In genomic region chr1:223503348-223503747, GRCh38 we compare ENCODE assay signal across 24 cellular contexts.
A peak's percentile ranks its signal among the peaks of the same experiment; 100 is the strongest.
DNase-seq lines count a peak whose midpoint lies in the region; ATAC-seq and TF ChIP-seq lines count a peak whose summit lies in the region.
"Had no signal": no experiment of that assay in that cellular context is flagged by ENCODE, and none has a peak within 500 bp of the region (broad histone marks: within the 10 kb centered on the region; RNA-seq: fewer than 3 reads in every experiment).

No MANE protein-coding gene starts in this region.

- no peak overlapping the region for H3K27ac ChIP-seq in HEK293 (ENCODE audit: extremely low read depth, low read depth, low read length)
- no peak overlapping the region for H3K27ac ChIP-seq in colonic mucosa
- no peak overlapping the region for H3K27ac ChIP-seq in heart right ventricle
- H3K27ac ChIP-seq: A549; BLaER1 treated with 17β-estradiol and CSF1 and Interleukin-3, amounts not matched to agents 10 nM and 100 nM; GM23248 had no signal

- H3K4me3 ChIP-seq in HEK293 (ENCODE audit: low read depth, low read length) (no peak overlapping the region), colonic mucosa (no peak overlapping the region), heart right ventricle (no peak overlapping the region)
- H3K4me3 ChIP-seq: A549; BLaER1 treated with 17β-estradiol and CSF1 and Interleukin-3, amounts not matched to agents 10 nM and 100 nM; GM23248 had no signal

- H3K9me3 Mint-ChIP-seq in activated T-helper 17 cell treated with anti-CD3 and anti-CD28 coated beads, Interleukin-2, amount 50 U/mL, for 72 hours: no peaks in the 10 kb centered on the region
- H3K9me3 Mint-ChIP-seq: CD4-positive, alpha-beta T cell; H9; HFFc6 had no signal

- ATAC-seq in activated T-helper 17 cell treated with anti-CD3 and anti-CD28 coated beads, Interleukin-2, amount 50 U/mL, for 72 hours (replicated peaks): no peak
- ATAC-seq in heart right ventricle: no peak
- no peak for ATAC-seq in GM21619 (IDR thresholded peaks at IDR 0.05; ENCODE audit: unreplicated experiment)
- ATAC-seq: A549, HCT116 had no signal

- H3K36me3 Mint-ChIP-seq in activated T-helper 17 cell treated with anti-CD3 and anti-CD28 coated beads, Interleukin-2, amount 50 U/mL, for 72 hours (ENCODE audit: low read depth): no peaks in the 10 kb centered on the region
- H3K36me3 Mint-ChIP-seq: CD14-positive monocyte; CD8-positive, alpha-beta memory T cell had no signal

- DNase-seq in colonic mucosa (peak; percentile 29), posterior vena cava (ENCODE audit: low spot score) (peak; percentile 26), germinal center (ENCODE audit: low spot score) (no peak), heart right ventricle (no peak)
- DNase-seq: 8988T; ACHN; AML-193; BE2C; CD4-positive, alpha-beta T cell; CD8-positive, alpha-beta memory T cell; DMS 273 treated with DMSO at 0.1 percent for 48 hours; DMS79; EL; GDM1; GM23248; H9; HFFc6 had no signal

- H3K36me3 ChIP-seq in HEK293 (ENCODE audit: control insufficient read depth in 2 of 2, insufficient read depth in 1 of 2, low read length in 2 of 2) (no peaks in the 10 kb centered on the region), colonic mucosa (no peaks in the 10 kb centered on the region), heart right ventricle (no peaks in the 10 kb centered on the region)
- H3K36me3 ChIP-seq: BE2C; BLaER1 treated with 17β-estradiol and CSF1 and Interleukin-3, amounts not matched to agents 10 nM and 100 nM had no signal

- H3K9me3 ChIP-seq in HEK293 (ENCODE audit: control insufficient read depth, insufficient read depth, low read depth, low read length): no peaks in the 10 kb centered on the region
- no peaks in the 10 kb centered on the region for H3K9me3 ChIP-seq in colonic mucosa
- H3K9me3 ChIP-seq in heart right ventricle: no peaks in the 10 kb centered on the region
- H3K9me3 ChIP-seq: A549; BE2C; BLaER1 treated with 17β-estradiol and CSF1 and Interleukin-3, amounts not matched to agents 10 nM and 100 nM had no signal

- H3K4me3 Mint-ChIP-seq in activated T-helper 17 cell treated with anti-CD3 and anti-CD28 coated beads, Interleukin-2, amount 50 U/mL, for 72 hours: no peak overlapping the region
- H3K4me3 Mint-ChIP-seq: CD14-positive monocyte; CD4-positive, alpha-beta T cell; CD8-positive, alpha-beta memory T cell; H9; HFFc6 had no signal

- peak overlapping the region; percentile 8 for H3K27ac Mint-ChIP-seq in activated T-helper 17 cell treated with anti-CD3 and anti-CD28 coated beads, Interleukin-2, amount 50 U/mL, for 72 hours
- H3K27ac Mint-ChIP-seq: CD14-positive monocyte; CD4-positive, alpha-beta T cell; CD8-positive, alpha-beta memory T cell; H9; HFFc6 had no signal

- no peaks in the 10 kb centered on the region for H3K4me1 ChIP-seq in HEK293 (ENCODE audit: control insufficient read depth, insufficient read depth, low read length)
- H3K4me1 ChIP-seq in colonic mucosa: no peaks in the 10 kb centered on the region
- H3K4me1 ChIP-seq in heart right ventricle: peaks cover 0 to 3% (median 0%) of the 10 kb centered on the region in 9 donors
- H3K4me1 ChIP-seq: BE2C had no signal

- H3K27me3 Mint-ChIP-seq in activated T-helper 17 cell treated with anti-CD3 and anti-CD28 coated beads, Interleukin-2, amount 50 U/mL, for 72 hours: no peaks in the 10 kb centered on the region
- H3K27me3 Mint-ChIP-seq: CD4-positive, alpha-beta T cell had no signal

- POLR2A ChIA-PET in HEK293 (lab: Yijun Ruan, JAX): no interaction called here

- WGBS in heart right ventricle, 2 donors: 84 to 93% methylated on average over 4 of the region's 4 CpGs

- H3K27me3 ChIP-seq in colonic mucosa (no peaks in the 10 kb centered on the region), heart right ventricle (no peaks in the 10 kb centered on the region)
- H3K27me3 ChIP-seq: BE2C; BLaER1 treated with 17β-estradiol and CSF1 and Interleukin-3, amounts not matched to agents 10 nM and 100 nM had no signal

- TF ChIP-seq CTCF in HEK293 (tag by site-specific recombination; IDR thresholded peaks at IDR 0.05) (no peak), colonic mucosa (IDR thresholded peaks at IDR 0.05) (no peak), heart right ventricle (IDR thresholded peaks at IDR 0.05) (no peak)

- H3K9ac ChIP-seq in colonic mucosa (ENCODE audit: low read depth in 2 of 2, low read length in 2 of 2): no peak overlapping the region
- H3K9ac ChIP-seq: BLaER1 treated with 17β-estradiol and CSF1 and Interleukin-3, amounts not matched to agents 10 nM and 100 nM; GM23248 had no signal

- CTCF ChIA-PET in HEK293 (lab: Yijun Ruan, JAX): interaction anchor here (0.6 to 1.2 kb wide), 3 partner anchors 38 to 422 kb away, joined by 3 to 7 read pairs (median 3); no protein-coding TSS in a partner anchor

- H3K4me1 Mint-ChIP-seq in activated T-helper 17 cell treated with anti-CD3 and anti-CD28 coated beads, Interleukin-2, amount 50 U/mL, for 72 hours: peaks cover 13% of the 10 kb centered on the region
- H3K4me1 Mint-ChIP-seq: CD14-positive monocyte had no signal

- intact Hi-C loops in colonic mucosa (cut with DNase I) (no loop called here), posterior vena cava (cut with DNase I) (no loop called here), heart right ventricle (cut with DNase I) (no loop called here)

TF ChIP-seq in HEK293, 187 proteins besides CTCF, POLR2A, EP300 and RAD21:
- TF ChIP-seq KLF1 (tag by site-specific recombination; IDR thresholded peaks at IDR 0.05) (peak; percentile 86), KLF17 (tag by site-specific recombination; IDR thresholded peaks at IDR 0.05) (no peak), ZNF24 (tag by site-specific recombination; IDR thresholded peaks at IDR 0.05) (peak; percentile 71; the same call in 1 of the 2 replicates)

Comparison
In these comparisons a context has a peak if more than half of its experiments do, and no peak if none do; other contexts are left out.
1. DNase-seq: peak in colonic mucosa (single experiment) and posterior vena cava (single experiment); none in germinal center (single experiment) and heart right ventricle (0 of 2).